ENCODE assay signal across 8 cellular contexts in genomic region chr19:8361921-8362793, GRCh38. TPM values are rescaled to one million over a fixed set of nuclear protein-coding genes. Genes with fewer than 3 reads are reported as not detected.
A peak's percentile ranks its signal among the peaks of the same experiment; 100 is the strongest.
DNase-seq lines count a peak whose midpoint lies in the region; TF ChIP-seq lines count a peak whose summit lies in the region.

No MANE protein-coding gene starts in this region.

- POLR2A ChIA-PET in HEK293T (lab: Yijun Ruan, JAX), result interaction anchor here (1.2 kb wide), 1 partner anchor 28 kb away, joined by 5 read pairs; the partner anchor contains the start of gene RAB11B

- peak overlapping the region in 1 of 2 donors; percentile 9 for H3K9ac ChIP-seq in mucosa of rectum (ENCODE audit: low read depth in 1 of 2, low read length in 2 of 2)

- H3K9me3 ChIP-seq in mucosa of rectum (ENCODE audit: control insufficient read depth in 2 of 2, low read length in 2 of 2), result no peaks in the 10 kb centered on the region

- H3K27ac Mint-ChIP-seq in endothelial cell (ENCODE audit: unreplicated experiment), result no peak overlapping the region

- peak overlapping the region; percentile 16 to 48 for H3K27ac ChIP-seq in mucosa of rectum (ENCODE audit: low read depth in 2 of 2, low read length in 2 of 2)

- H3K36me3 ChIP-seq in mucosa of rectum (ENCODE audit: control insufficient read depth in 2 of 2, insufficient read depth in 2 of 2, low read length in 2 of 2) (no peaks in the 10 kb centered on the region), H7 (replicated peaks; ENCODE audit: control insufficient read depth, insufficient read depth, low read length) (no peaks in the 10 kb centered on the region)

- H3K36me3 Mint-ChIP-seq in endothelial cell (ENCODE audit: low read depth, unreplicated experiment), result peaks cover 4% of the 10 kb centered on the region

- H3K4me3 ChIP-seq in epithelial cell of proximal tubule (ENCODE audit: low read depth, low read length) (peak overlapping the region; percentile 12), mucosa of rectum (ENCODE audit: low read length in 2 of 2) (no peak overlapping the region), H7 (ENCODE audit: insufficient read depth, low read depth, low read length) (no peak overlapping the region)

- H3K4me1 Mint-ChIP-seq in endothelial cell (ENCODE audit: unreplicated experiment), result peaks cover 17% of the 10 kb centered on the region

- H3K27me3 ChIP-seq in mucosa of rectum (ENCODE audit: control insufficient read depth in 2 of 2, insufficient read depth in 2 of 2, low read length in 2 of 2) (peaks cover 0 to 4% of the 10 kb centered on the region in 2 donors), H7 (ENCODE audit: control insufficient read depth, insufficient read depth, low read length) (peaks cover 9% of the 10 kb centered on the region)

- peaks cover 4% of the 10 kb centered on the region for H3K27me3 Mint-ChIP-seq in endothelial cell (ENCODE audit: unreplicated experiment)

- DNase-seq in ACHN (peak; percentile 98), HEK293T (ENCODE audit: extremely low spot score) (no peak), SHP77 treated with DMSO at 0.1 percent for 48 hours (lab: John Stamatoyannopoulos, UW) (peak; percentile 87), epithelial cell of proximal tubule (ENCODE audit: low read depth) (peak; percentile 95), NOMO-1 treated with DMSO at 0.1 percent for 48 hours (lab: John Stamatoyannopoulos, UW; ENCODE audit: unreplicated experiment) (no peak), endothelial cell (ENCODE audit: low spot score) (no peak), H7 (no peak)

- in situ Hi-C loops in ACHN (cut with HindIII; ENCODE audit: low pct_ligation_motif_present, low pct_unique_long_range_greater_than_20kb, low sequenced_read_pairs), result no loop called here

- TF ChIP-seq CTCF in epithelial cell of proximal tubule (conservative IDR thresholded peaks at IDR 0.05; ENCODE audit: low read depth, low read length) (no peak), endothelial cell (IDR thresholded peaks at IDR 0.05; ENCODE audit: unreplicated experiment) (no peak)

- CTCF ChIA-PET in HEK293T (lab: Yijun Ruan, JAX), result no interaction called here

- H3K4me1 ChIP-seq in mucosa of rectum (ENCODE audit: control insufficient read depth in 2 of 2, insufficient read depth in 2 of 2, low read length in 2 of 2), result peaks cover 15 to 22% of the 10 kb centered on the region in 2 donors

- no peak overlapping the region for H3K4me3 Mint-ChIP-seq in endothelial cell (ENCODE audit: unreplicated experiment)

- no peaks in the 10 kb centered on the region for H3K9me3 Mint-ChIP-seq in endothelial cell (ENCODE audit: unreplicated experiment)

TF ChIP-seq in HEK293T, 16 proteins besides CTCF, POLR2A, EP300 and RAD21:
- TF ChIP-seq TARDBP (IDR thresholded peaks at IDR 0.05) (no peak), PKNOX1 (IDR thresholded peaks at IDR 0.05) (peak; percentile 71)

RNA-seq across cellular contexts. Expression of gene ANGPTL4, which starts 1.8 kb away (rescaled TPM):
- total RNA-seq in epithelial cell of proximal tubule, result 16.6 and 82.0 TPM in 2 replicates
- 14.3 TPM for total RNA-seq in endothelial cell (ENCODE audit: unreplicated experiment)
- 13.2 and 17.1 TPM in 2 replicates for total RNA-seq in H7 (2014; rRNA removed; shearing (Covaris generic))

RNA-seq across cellular contexts. Expression of gene KANK3, which starts 19.1 kb away (rescaled TPM):
- total RNA-seq in epithelial cell of proximal tubule (0.29 and 2.2 TPM in 2 replicates), endothelial cell (ENCODE audit: unreplicated experiment) (109 TPM)
- total RNA-seq in H7 (2014; rRNA removed; shearing (Covaris generic)), result 1.2 and 7.3 TPM in 2 replicates

RNA-seq across cellular contexts. Expression of gene RAB11B, which starts 28.0 kb away (rescaled TPM):
- 16.6 and 23.3 TPM in 2 replicates for total RNA-seq in epithelial cell of proximal tubule
- total RNA-seq in endothelial cell (ENCODE audit: unreplicated experiment), result 130 TPM
- total RNA-seq in H7 (2014; rRNA removed; shearing (Covaris generic)), result 16.9 and 31.4 TPM in 2 replicates

RNA-seq across cellular contexts. Expression of gene RPS28, which starts 40.9 kb away (rescaled TPM):
- 459 and 508 TPM in 2 replicates for total RNA-seq in epithelial cell of proximal tubule
- total RNA-seq in endothelial cell (ENCODE audit: unreplicated experiment), result 1,732 TPM
- 512 and 545 TPM in 2 replicates for total RNA-seq in H7 (2014; rRNA removed; shearing (Covaris generic))

RNA-seq across cellular contexts. Expression of gene NDUFA7, which starts 41.0 kb away (rescaled TPM):
- total RNA-seq in epithelial cell of proximal tubule (76.6 and 77.9 TPM in 2 replicates), endothelial cell (ENCODE audit: unreplicated experiment) (39.9 TPM)
- 103 and 117 TPM in 2 replicates for total RNA-seq in H7 (2014; rRNA removed; shearing (Covaris generic))

Comparison
In these comparisons a context has a peak if more than half of its experiments do, and no peak if none do; other contexts are left out.
1. DNase-seq: peak in ACHN (single experiment), SHP77 treated with DMSO at 0.1 percent for 48 hours (single experiment) and epithelial cell of proximal tubule (single experiment); none in HEK293T (single experiment), NOMO-1 treated with DMSO at 0.1 percent for 48 hours (single experiment), endothelial cell (single experiment) and H7 (single experiment).
2. RNA of gene KANK3, which starts 19.1 kb away (total RNA-seq): 109 TPM in endothelial cell (single experiment); 0.29 to 2.2 TPM in epithelial cell of proximal tubule and 1.2 to 7.3 TPM in H7; every median in the first group is over 10 times any median in the second.